In genomic region chr10:103278862-103279298, GRCh38 we compare ENCODE assay signal across 2 cellular contexts.
TF ChIP-seq lines count a peak whose summit lies in the region.

No MANE protein-coding gene starts in this region.

TF ChIP-seq in HEK293T, 16 proteins besides CTCF, POLR2A, EP300 and RAD21:
- no peak for TF ChIP-seq CTBP1 (IDR thresholded peaks at IDR 0.05; ENCODE audit: borderline replicate concordance)
- no peak for TF ChIP-seq ARNT (IDR thresholded peaks at IDR 0.05)
- TF ChIP-seq SUZ12 (IDR thresholded peaks at IDR 0.05) = no peak
- no peak for TF ChIP-seq ELF4 (IDR thresholded peaks at IDR 0.05)
- TF ChIP-seq L3MBTL2 (conservative IDR thresholded peaks at IDR 0.05) = no peak
- TF ChIP-seq FOXK2 (IDR thresholded peaks at IDR 0.05) = no peak
- TF ChIP-seq ZNF384 (IDR thresholded peaks at IDR 0.05) = no peak
- no peak for TF ChIP-seq TARDBP (IDR thresholded peaks at IDR 0.05)
- no peak for TF ChIP-seq LEF1 (IDR thresholded peaks at IDR 0.05; ENCODE audit: borderline replicate concordance)
- no peak for TF ChIP-seq BHLHE40 (IDR thresholded peaks at IDR 0.05; ENCODE audit: borderline replicate concordance)
- TF ChIP-seq NFRKB (IDR thresholded peaks at IDR 0.05) = no peak
- TF ChIP-seq SP1 (IDR thresholded peaks at IDR 0.05) = no peak
- TF ChIP-seq FOXA1 (IDR thresholded peaks at IDR 0.05) = no peak
- TF ChIP-seq FOXM1 (IDR thresholded peaks at IDR 0.05; ENCODE audit: borderline replicate concordance) = no peak
TF ChIP-seq in HEK293T: peak in this region for 0.

TF ChIP-seq in H1, 55 proteins besides CTCF, POLR2A, EP300 and RAD21:
- TF ChIP-seq MAX (IDR thresholded peaks at IDR 0.05) (peak; percentile 85), KDM4A (IDR thresholded peaks at IDR 0.05; ENCODE audit: low read depth, low read length, severe bottlenecking) (no peak), MAFK (IDR thresholded peaks at IDR 0.05; ENCODE audit: low read depth, low read length) (no peak), SAP30 (IDR thresholded peaks at IDR 0.05; ENCODE audit: insufficient read depth, insufficient replicate concordance, low read length) (peak; percentile 94), E2F6 (IDR thresholded peaks at IDR 0.05) (0 out of 2 replicates have a peak, but pooled peaks have one; percentile 11), TCF12 (IDR thresholded peaks at IDR 0.05; ENCODE audit: low read depth, low read length) (0 out of 2 replicates have a peak, but pooled peaks have one; percentile 26), SIN3A (conservative IDR thresholded peaks at IDR 0.05 in 1 of 2, IDR thresholded peaks at IDR 0.05 in 1 of 2; ENCODE audit: low read depth in 1 of 2, low read length in 2 of 2) (peak; percentile 97 to 98), HDAC2 (IDR thresholded peaks at IDR 0.05; ENCODE audit: borderline replicate concordance in 1 of 2, low read depth in 2 of 2, low read length in 2 of 2) (peak in 1 of 2 experiments; percentile 83; a peak in 1 of 4 replicates)
TF ChIP-seq in H1: peak in this region for 6.
